Comparison of ENCODE assay signal across 8 cellular contexts in the genomic region with DNA sequence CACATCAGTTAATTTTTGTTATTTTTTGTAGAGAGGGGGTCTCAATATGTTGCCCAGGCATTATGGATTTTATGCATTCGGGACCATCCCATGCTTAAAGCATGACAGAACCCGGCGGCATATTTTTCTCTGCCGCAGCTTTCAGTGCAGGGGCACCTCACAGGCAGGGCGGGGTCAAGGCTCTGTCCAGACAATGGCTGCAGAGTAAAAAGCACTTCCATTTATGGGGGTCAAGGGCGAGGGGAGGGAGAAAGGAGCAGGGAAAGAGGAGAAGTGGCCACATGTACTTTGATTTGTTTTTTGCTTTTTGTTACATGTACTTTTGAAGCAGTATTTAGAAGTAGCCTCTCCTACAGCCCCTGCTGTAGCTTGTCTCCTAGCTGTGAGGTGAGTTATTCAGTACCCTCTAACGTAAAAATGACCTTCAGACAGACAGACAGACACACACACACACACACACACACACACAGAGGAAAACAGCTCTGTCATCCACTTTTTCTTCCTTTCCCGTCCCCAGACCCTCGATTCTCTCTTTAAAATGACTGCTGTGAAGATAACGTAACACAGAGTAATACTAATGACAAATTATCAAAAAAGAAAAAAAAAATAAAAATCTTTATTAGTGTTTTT. TPM values are rescaled to one million over a fixed set of nuclear protein-coding genes. Genes with fewer than 3 reads are reported as not detected.
A peak's percentile ranks its signal among the peaks of the same experiment; 100 is the strongest.
DNase-seq lines count a peak whose midpoint lies in the region; ATAC-seq, FAIRE-seq and TF ChIP-seq lines count a peak whose summit lies in the region.

No MANE protein-coding gene starts in this region.

- no peak for FAIRE-seq in HTR-8/SVneo (lab: Jason Lieb, UNC)

- peaks cover 21% of the 10 kb centered on the region for H3K4me1 Mint-ChIP-seq in activated CD4-positive, alpha-beta T cell treated with anti-CD3 and anti-CD28 coated beads, Interleukin-2, amount 10 ng/mL, durations not matched to agents 24 days and 14 days

- H3K4me3 ChIP-seq in ascending aorta (peak overlapping the region; percentile 60 to 89), thoracic aorta (peak overlapping the region; percentile 93)

- H3K4me1 ChIP-seq in ascending aorta (peaks cover 0 to 10% of the 10 kb centered on the region in 2 donors), thoracic aorta (ENCODE audit: control insufficient read depth in 1 of 2, low read depth in 2 of 2) (peaks cover 9 to 18% of the 10 kb centered on the region in 2 donors)

- no peaks in the 10 kb centered on the region for H3K9me3 ChIP-seq in ascending aorta
- no peaks in the 10 kb centered on the region for H3K9me3 ChIP-seq in thoracic aorta

- H3K27me3 ChIP-seq in ascending aorta (no peaks in the 10 kb centered on the region), thoracic aorta (replicated peaks; ENCODE audit: insufficient read depth) (no peaks in the 10 kb centered on the region)

- H3K27ac Mint-ChIP-seq in activated CD4-positive, alpha-beta T cell treated with anti-CD3 and anti-CD28 coated beads, Interleukin-2, amount 10 ng/mL, durations not matched to agents 24 days and 14 days: no peak overlapping the region

- H3K4me3 Mint-ChIP-seq in activated CD4-positive, alpha-beta T cell treated with anti-CD3 and anti-CD28 coated beads, Interleukin-2, amount 10 ng/mL, durations not matched to agents 24 days and 14 days: peak overlapping the region; percentile 69

- no peak for DNase-seq in activated CD4-positive, alpha-beta T cell treated with anti-CD3 and anti-CD28 coated beads, Interleukin-2, amount 10 ng/mL, durations not matched to agents 24 days and 14 days
- no peak for DNase-seq in activated CD4-positive, alpha-beta T cell treated with anti-CD3 and anti-CD28 coated beads for 1 hour
- DNase-seq in ascending aorta (ENCODE audit: low spot score in 2 of 2) (no peak), islet precursor cell (peak; percentile 50), thoracic aorta (ENCODE audit: low spot score) (no peak), NCI-H526 treated with DMSO at 0.1 percent for 48 hours (lab: John Stamatoyannopoulos, UW) (no peak), HTR-8/SVneo (ENCODE audit: insufficient read length, low spot score) (no peak)

- no peaks in the 10 kb centered on the region for H3K36me3 Mint-ChIP-seq in activated CD4-positive, alpha-beta T cell treated with anti-CD3 and anti-CD28 coated beads, Interleukin-2, amount 10 ng/mL, durations not matched to agents 24 days and 14 days (ENCODE audit: low read depth)

- no peak for ATAC-seq in thoracic aorta (ENCODE audit: insufficient number of reproducible peaks, low FRiP score, low read depth)
- ATAC-seq in GM18873 (IDR thresholded peaks at IDR 0.05; ENCODE audit: low FRiP score, unreplicated experiment): no peak

- no peaks in the 10 kb centered on the region for H3K9me3 Mint-ChIP-seq in activated CD4-positive, alpha-beta T cell treated with anti-CD3 and anti-CD28 coated beads, Interleukin-2, amount 10 ng/mL, durations not matched to agents 24 days and 14 days

- TF ChIP-seq CTCF in ascending aorta (IDR thresholded peaks at IDR 0.05) (no peak), thoracic aorta (IDR thresholded peaks at IDR 0.05) (no peak)

- H3K27me3 Mint-ChIP-seq in activated CD4-positive, alpha-beta T cell treated with anti-CD3 and anti-CD28 coated beads, Interleukin-2, amount 10 ng/mL, durations not matched to agents 24 days and 14 days: peaks cover 31% of the 10 kb centered on the region

- intact Hi-C loops in activated CD4-positive, alpha-beta T cell treated with anti-CD3 and anti-CD28 coated beads, Interleukin-2, amount 10 ng/mL, durations not matched to agents 24 days and 14 days (cut with micrococcal nuclease): no loop called here
- intact Hi-C loops in ascending aorta (cut with DNase I): loop anchor here (5.0 to 10.0 kb wide), 2 partner anchors 65 to 1108 kb away; partner anchors contain the start of genes DYNLL2 and TRIM25

- H3K27ac ChIP-seq in ascending aorta: peak overlapping the region in 1 of 2 donors; percentile 18
- no peak overlapping the region for H3K27ac ChIP-seq in thoracic aorta

- H3K36me3 ChIP-seq in ascending aorta: peaks cover 4 to 7% of the 10 kb centered on the region in 2 donors
- H3K36me3 ChIP-seq in thoracic aorta: no peaks in the 10 kb centered on the region

RNA-seq across cellular contexts. Expression of gene SCPEP1, which starts 0.9 kb away (rescaled TPM):
- total RNA-seq in activated CD4-positive, alpha-beta T cell treated with anti-CD3 and anti-CD28 coated beads, Interleukin-2, amount 10 ng/mL, durations not matched to agents 24 days and 14 days: 7.2 and 8.3 TPM in 2 replicates
- total RNA-seq in ascending aorta: 76.2 TPM
- total RNA-seq in thoracic aorta: 100 to 1,000 TPM in 1 of 2 donors, 10 to 100 TPM in 1; 91.1 to 112 TPM

RNA-seq across cellular contexts. Expression of gene COIL, which starts 16.2 kb away (rescaled TPM):
- total RNA-seq in activated CD4-positive, alpha-beta T cell treated with anti-CD3 and anti-CD28 coated beads, Interleukin-2, amount 10 ng/mL, durations not matched to agents 24 days and 14 days: 23.1 and 23.3 TPM in 2 replicates
- total RNA-seq in ascending aorta (4.8 TPM), thoracic aorta (1 to 10 TPM; 5.0 to 9.9 TPM)
